In genomic region chr7:31648288-31648687, GRCh38 we compare ENCODE assay signal across 13 cellular contexts. TPM values are rescaled to one million over a fixed set of nuclear protein-coding genes. Genes with fewer than 3 reads are reported as not detected.
A peak's percentile ranks its signal among the peaks of the same experiment; 100 is the strongest.
DNase-seq lines count a peak whose midpoint lies in the region; ATAC-seq and TF ChIP-seq lines count a peak whose summit lies in the region.
"Had no signal": no experiment of that assay in that cellular context is flagged by ENCODE, and none has a peak within 500 bp of the region (broad histone marks: within the 10 kb centered on the region; RNA-seq: fewer than 3 reads in every experiment).

No MANE protein-coding gene starts in this region.

- peaks cover 5% of the 10 kb centered on the region; the same call in 1 of the 2 replicates for H3K9me2 ChIP-seq in GM23338 (ENCODE audit: insufficient read depth)

- no peaks in the 10 kb centered on the region for H3K79me2 ChIP-seq in GM23338 (replicated peaks; ENCODE audit: insufficient read depth)

- intact Hi-C loops in lower lobe of right lung (cut with DNase I) = no loop called here

- H3K4me1 ChIP-seq in GM23338 (ENCODE audit: insufficient read depth) = peaks cover 43% of the 10 kb centered on the region
- H3K4me1 ChIP-seq in lower lobe of right lung = no peaks in the 10 kb centered on the region

- H3K27ac ChIP-seq in C4-2B (no peak overlapping the region), GM23338 (ENCODE audit: low read depth) (no peak overlapping the region), VCaP (no peak overlapping the region), lower lobe of right lung (no peak overlapping the region)

- no peaks in the 10 kb centered on the region for H4K20me1 ChIP-seq in GM23338 (replicated peaks; ENCODE audit: insufficient read depth)

- H3K36me3 ChIP-seq in GM23338 (ENCODE audit: insufficient read depth) = no peaks in the 10 kb centered on the region
- no peaks in the 10 kb centered on the region for H3K36me3 ChIP-seq in lower lobe of right lung

- H3K4me3 ChIP-seq in GM23338 (no peak overlapping the region), lower lobe of right lung (no peak overlapping the region)

- no peaks in the 10 kb centered on the region for H3F3A ChIP-seq in GM23338 (replicated peaks; ENCODE audit: low read depth)

- TF ChIP-seq CTCF in C4-2B (conservative IDR thresholded peaks at IDR 0.05) (peak; percentile 16), GM23338 (conservative IDR thresholded peaks at IDR 0.05; ENCODE audit: low read depth in 2 of 2) (peak; percentile 53 to 62), VCaP (conservative IDR thresholded peaks at IDR 0.05) (peak; percentile 44), lower lobe of right lung (IDR thresholded peaks at IDR 0.05) (peak; percentile 18)

- peaks cover 40% of the 10 kb centered on the region for H3K4me1 Mint-ChIP-seq in GM23338
- no peaks in the 10 kb centered on the region for H3K4me1 Mint-ChIP-seq in activated naive CD8-positive, alpha-beta T cell treated with anti-CD3 and anti-CD28 coated beads for 36 hours
- no peaks in the 10 kb centered on the region for H3K4me1 Mint-ChIP-seq in stimulated activated naive B cell treated with anti-CD40 and anti-IgM and Interleukin-4, amounts not matched to agents 10 μg/mL and 1 μg/mL and 100 μg/mL, for 72 hours
- H3K4me1 Mint-ChIP-seq: T-helper 17 cell had no signal

- no peaks in the 10 kb centered on the region for H3K27me3 ChIP-seq in GM23338 (ENCODE audit: insufficient read depth)
- no peaks in the 10 kb centered on the region for H3K27me3 ChIP-seq in lower lobe of right lung (ENCODE audit: low read depth)

- H3K4me2 ChIP-seq in GM23338 = no peak overlapping the region

- no peaks in the 10 kb centered on the region for H3K9me3 ChIP-seq in lower lobe of right lung

- no peak for ATAC-seq in GM23338
- ATAC-seq in lower lobe of right lung = no peak
- no peak for ATAC-seq in GM21723 (IDR thresholded peaks at IDR 0.05; ENCODE audit: unreplicated experiment)
- ATAC-seq in stimulated activated naive B cell treated with anti-CD40 and anti-IgM and Interleukin-4, amounts not matched to agents 10 μg/mL and 1 μg/mL and 100 μg/mL, for 72 hours (replicated peaks) = no peak
- ATAC-seq: T-helper 17 cell had no signal

- H2AFZ ChIP-seq in GM23338 = no peak overlapping the region

- H3K36me3 Mint-ChIP-seq in GM23338 (ENCODE audit: low read depth) = no peaks in the 10 kb centered on the region
- H3K36me3 Mint-ChIP-seq in activated naive CD8-positive, alpha-beta T cell treated with anti-CD3 and anti-CD28 coated beads for 36 hours = no peaks in the 10 kb centered on the region
- H3K36me3 Mint-ChIP-seq in stimulated activated naive B cell treated with anti-CD40 and anti-IgM and Interleukin-4, amounts not matched to agents 10 μg/mL and 1 μg/mL and 100 μg/mL, for 72 hours = no peaks in the 10 kb centered on the region

- H3K4me3 Mint-ChIP-seq in GM23338 = no peak overlapping the region
- no peak overlapping the region for H3K4me3 Mint-ChIP-seq in activated naive CD8-positive, alpha-beta T cell treated with anti-CD3 and anti-CD28 coated beads for 36 hours
- no peak overlapping the region for H3K4me3 Mint-ChIP-seq in stimulated activated naive B cell treated with anti-CD40 and anti-IgM and Interleukin-4, amounts not matched to agents 10 μg/mL and 1 μg/mL and 100 μg/mL, for 72 hours
- H3K4me3 Mint-ChIP-seq: activated T-helper 1 cell treated with anti-CD3 and anti-CD28 coated beads, Interleukin-12 subunit alpha, Interleukin-12 subunit beta, Interleukin-2, Interleukin-4 antibody, amounts not matched to agents 30 ng/mL and 10 ng/mL and 1 ng/mL, durations not matched to agents 14 hours and 24 hours and 36 hours; T-helper 17 cell had no signal

- DNase-seq in GM23338 (ENCODE audit: low spot score) = peak; percentile 49
- DNase-seq in lower lobe of right lung = no peak
- no peak for DNase-seq in activated naive CD8-positive, alpha-beta T cell treated with anti-CD3 and anti-CD28 coated beads for 36 hours
- DNase-seq in stimulated activated CD4-positive, alpha-beta T cell treated with anti-CD3 and anti-CD28 coated beads, Interleukin-2, amount 100 ng/mL, for 48 hours = no peak
- no peak for DNase-seq in stimulated activated naive B cell treated with anti-CD40 and anti-IgM and Interleukin-4, amounts not matched to agents 10 μg/mL and 1 μg/mL and 100 μg/mL, for 72 hours
- DNase-seq: effector CD4-positive, alpha-beta T cell; T-helper 17 cell had no signal

- H3K9me3 Mint-ChIP-seq in GM23338 = no peaks in the 10 kb centered on the region
- no peaks in the 10 kb centered on the region for H3K9me3 Mint-ChIP-seq in activated naive CD8-positive, alpha-beta T cell treated with anti-CD3 and anti-CD28 coated beads for 36 hours
- H3K9me3 Mint-ChIP-seq in stimulated activated naive B cell treated with anti-CD40 and anti-IgM and Interleukin-4, amounts not matched to agents 10 μg/mL and 1 μg/mL and 100 μg/mL, for 72 hours = no peaks in the 10 kb centered on the region
- H3K9me3 Mint-ChIP-seq: activated T-helper 1 cell treated with anti-CD3 and anti-CD28 coated beads, Interleukin-12 subunit alpha, Interleukin-12 subunit beta, Interleukin-2, Interleukin-4 antibody, amounts not matched to agents 30 ng/mL and 10 ng/mL and 1 ng/mL, durations not matched to agents 14 hours and 24 hours and 36 hours had no signal

- H3K27ac Mint-ChIP-seq in GM23338 = no peak overlapping the region
- H3K27ac Mint-ChIP-seq in activated naive CD8-positive, alpha-beta T cell treated with anti-CD3 and anti-CD28 coated beads for 36 hours = no peak overlapping the region
- H3K27ac Mint-ChIP-seq in stimulated activated naive B cell treated with anti-CD40 and anti-IgM and Interleukin-4, amounts not matched to agents 10 μg/mL and 1 μg/mL and 100 μg/mL, for 72 hours = no peak overlapping the region
- H3K27ac Mint-ChIP-seq: activated T-helper 1 cell treated with anti-CD3 and anti-CD28 coated beads, Interleukin-12 subunit alpha, Interleukin-12 subunit beta, Interleukin-2, Interleukin-4 antibody, amounts not matched to agents 30 ng/mL and 10 ng/mL and 1 ng/mL, durations not matched to agents 14 hours and 24 hours and 36 hours; T-helper 17 cell had no signal

- H3K27me3 Mint-ChIP-seq in GM23338 (ENCODE audit: insufficient read depth, low read depth, poor library complexity) = peaks cover 2% of the 10 kb centered on the region
- H3K27me3 Mint-ChIP-seq in activated naive CD8-positive, alpha-beta T cell treated with anti-CD3 and anti-CD28 coated beads for 36 hours = no peaks in the 10 kb centered on the region
- H3K27me3 Mint-ChIP-seq in stimulated activated naive B cell treated with anti-CD40 and anti-IgM and Interleukin-4, amounts not matched to agents 10 μg/mL and 1 μg/mL and 100 μg/mL, for 72 hours = no peaks in the 10 kb centered on the region
- H3K27me3 Mint-ChIP-seq: T-helper 17 cell had no signal

RNA-seq across cellular contexts. Expression of gene PPP1R17, which starts 38.7 kb away (rescaled TPM):
- 0.27 and 0.52 TPM in 2 replicates for total RNA-seq in GM23338 (2014; rRNA removed; shearing (Covaris generic))
- polyA plus RNA-seq in GM23338 (2016; fragmentation: Nextera tagmentation; extraction: Ambion mirVana) = 1.6 and 2.4 TPM in 2 replicates
- not detected for total RNA-seq in lower lobe of right lung
- total RNA-seq in activated naive CD8-positive, alpha-beta T cell treated with anti-CD3 and anti-CD28 coated beads for 36 hours = not detected
- total RNA-seq: activated T-helper 1 cell treated with anti-CD3 and anti-CD28 coated beads, Interleukin-12 subunit alpha, Interleukin-12 subunit beta, Interleukin-2, Interleukin-4 antibody, amounts not matched to agents 30 ng/mL and 10 ng/mL and 1 ng/mL, durations not matched to agents 14 hours and 24 hours and 36 hours; NCI-H460; omental fat pad; T-helper 17 cell had no signal
